In the genomic region with DNA sequence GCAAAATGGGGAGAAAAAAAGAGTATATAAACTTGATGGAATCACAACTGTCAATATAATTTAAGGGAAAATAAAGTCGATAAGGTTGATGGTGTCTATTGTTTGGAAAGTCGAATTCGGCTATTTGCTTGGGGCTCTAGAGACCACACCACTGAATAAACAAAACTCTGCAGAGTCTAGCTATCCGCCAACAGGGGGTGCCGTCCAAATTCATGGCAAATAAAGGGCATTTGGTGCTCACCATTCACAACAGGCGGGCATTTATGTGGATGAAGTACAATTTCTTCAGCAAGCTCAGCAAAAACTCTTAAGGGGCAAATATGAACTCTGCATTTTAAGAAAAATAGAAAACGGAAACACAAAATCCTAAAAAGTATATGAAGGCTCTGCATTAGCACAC, we compare ENCODE assay signal across 16 cellular contexts. TPM values are rescaled to one million over a fixed set of nuclear protein-coding genes. Genes with fewer than 3 reads are reported as not detected.
DNase-seq lines count a peak whose midpoint lies in the region; ATAC-seq, FAIRE-seq and TF ChIP-seq lines count a peak whose summit lies in the region.
"Had no signal": no experiment of that assay in that cellular context is flagged by ENCODE, and none has a peak within 500 bp of the region (broad histone marks: within the 10 kb centered on the region; RNA-seq: fewer than 3 reads in every experiment).

No MANE protein-coding gene starts in this region.

- DNase-seq in AG09319 (ENCODE audit: extremely low read depth, low read depth): no peak
- DNase-seq in H4 (ENCODE audit: low spot score): peak; percentile 21
- DNase-seq in RWPE2 (ENCODE audit: low spot score): no peak
- DNase-seq in glutamatergic neuron: no peak
- no peak for DNase-seq in tibial nerve (ENCODE audit: low spot score in 2 of 2)
- DNase-seq in substantia nigra (lab: John Stamatoyannopoulos, UW): no peak
- no peak for DNase-seq in GM12891 (ENCODE audit: insufficient read length, low spot score)
- DNase-seq in activated naive CD4-positive, alpha-beta T cell treated with anti-CD3 and anti-CD28 coated beads, Interleukin-2, amount 10 ng/mL, durations not matched to agents 7 days and 5 days: no peak
- DNase-seq: activated CD8-positive, alpha-beta memory T cell treated with anti-CD3 and anti-CD28 coated beads, Interleukin-2, amount 50 U/mL, for 4 hours; activated naive CD8-positive, alpha-beta T cell treated with anti-CD3 and anti-CD28 coated beads, Interleukin-2, amount 50 U/mL, for 24 hours; C1 segment of cervical spinal cord; head of caudate nucleus; mammary epithelial cell; NCI-H2029 treated with DMSO at 0.1 percent for 48 hours; RPMI8226; stimulated activated naive CD4-positive, alpha-beta T cell had no signal

- CTCF ChIA-PET in activated naive CD4-positive, alpha-beta T cell treated with anti-CD3 and anti-CD28 coated beads, Interleukin-2, amount 10 ng/mL, durations not matched to agents 7 days and 5 days (lab: Charles Lee): no interaction called here

- H3K27me3 ChIP-seq in RWPE2 (ENCODE audit: insufficient read depth, poor library complexity, severe bottlenecking): no peaks in the 10 kb centered on the region
- no peaks in the 10 kb centered on the region for H3K27me3 ChIP-seq in tibial nerve

- H3K9me3 Mint-ChIP-seq in glutamatergic neuron (ENCODE audit: unreplicated experiment): no peaks in the 10 kb centered on the region
- H3K9me3 Mint-ChIP-seq in activated naive CD4-positive, alpha-beta T cell treated with anti-CD3 and anti-CD28 coated beads, Interleukin-2, amount 10 ng/mL, durations not matched to agents 7 days and 5 days: no peaks in the 10 kb centered on the region
- H3K9me3 Mint-ChIP-seq: activated naive CD8-positive, alpha-beta T cell treated with anti-CD3 and anti-CD28 coated beads, Interleukin-2, amount 50 U/mL, for 24 hours had no signal

- TF ChIP-seq POLR2A in tibial nerve (IDR thresholded peaks at IDR 0.05): no peak
- no peak for TF ChIP-seq POLR2A in GM12891 (IDR thresholded peaks at IDR 0.05; ENCODE audit: low read depth, low read length)

- TF ChIP-seq EP300 in tibial nerve (IDR thresholded peaks at IDR 0.05): no peak

- H3K9me3 ChIP-seq in RWPE2 (ENCODE audit: severe bottlenecking): no peaks in the 10 kb centered on the region
- H3K9me3 ChIP-seq in tibial nerve: no peaks in the 10 kb centered on the region

- H3K4me3 Mint-ChIP-seq in glutamatergic neuron (ENCODE audit: unreplicated experiment): no peak overlapping the region
- H3K4me3 Mint-ChIP-seq in activated naive CD4-positive, alpha-beta T cell treated with anti-CD3 and anti-CD28 coated beads, Interleukin-2, amount 10 ng/mL, durations not matched to agents 7 days and 5 days: no peak overlapping the region
- H3K4me3 Mint-ChIP-seq: activated naive CD8-positive, alpha-beta T cell treated with anti-CD3 and anti-CD28 coated beads, Interleukin-2, amount 50 U/mL, for 24 hours had no signal

- no peaks in the 10 kb centered on the region for H3K36me3 Mint-ChIP-seq in glutamatergic neuron (ENCODE audit: unreplicated experiment)
- H3K36me3 Mint-ChIP-seq in activated naive CD4-positive, alpha-beta T cell treated with anti-CD3 and anti-CD28 coated beads, Interleukin-2, amount 10 ng/mL, durations not matched to agents 7 days and 5 days: no peaks in the 10 kb centered on the region

- H3K27me3 Mint-ChIP-seq in glutamatergic neuron (ENCODE audit: unreplicated experiment): no peaks in the 10 kb centered on the region
- no peaks in the 10 kb centered on the region for H3K27me3 Mint-ChIP-seq in activated naive CD4-positive, alpha-beta T cell treated with anti-CD3 and anti-CD28 coated beads, Interleukin-2, amount 10 ng/mL, durations not matched to agents 7 days and 5 days
- H3K27me3 Mint-ChIP-seq: activated naive CD8-positive, alpha-beta T cell treated with anti-CD3 and anti-CD28 coated beads, Interleukin-2, amount 50 U/mL, for 24 hours had no signal

- FAIRE-seq in GM12891 (lab: Jason Lieb, UNC): no peak

- H3K36me3 ChIP-seq in RWPE2 (ENCODE audit: low read depth): no peaks in the 10 kb centered on the region
- H3K36me3 ChIP-seq in tibial nerve: no peaks in the 10 kb centered on the region

- no peaks in the 10 kb centered on the region for H3K4me1 Mint-ChIP-seq in glutamatergic neuron (ENCODE audit: low read depth, unreplicated experiment)
- no peaks in the 10 kb centered on the region for H3K4me1 Mint-ChIP-seq in activated naive CD4-positive, alpha-beta T cell treated with anti-CD3 and anti-CD28 coated beads, Interleukin-2, amount 10 ng/mL, durations not matched to agents 7 days and 5 days
- H3K4me1 Mint-ChIP-seq: activated naive CD8-positive, alpha-beta T cell treated with anti-CD3 and anti-CD28 coated beads, Interleukin-2, amount 50 U/mL, for 24 hours had no signal

- H3K27ac Mint-ChIP-seq in glutamatergic neuron (ENCODE audit: unreplicated experiment): no peak overlapping the region
- no peak overlapping the region for H3K27ac Mint-ChIP-seq in activated naive CD4-positive, alpha-beta T cell treated with anti-CD3 and anti-CD28 coated beads, Interleukin-2, amount 10 ng/mL, durations not matched to agents 7 days and 5 days
- H3K27ac Mint-ChIP-seq: activated naive CD8-positive, alpha-beta T cell treated with anti-CD3 and anti-CD28 coated beads, Interleukin-2, amount 50 U/mL, for 24 hours had no signal

- H3K27ac ChIP-seq in RWPE2 (ENCODE audit: poor library complexity, severe bottlenecking) (no peak overlapping the region), tibial nerve (no peak overlapping the region), substantia nigra (ENCODE audit: low read depth, low read length, poor library complexity, severe bottlenecking) (no peak overlapping the region)

- peaks cover 19% of the 10 kb centered on the region for H3K4me1 ChIP-seq in RWPE2 (ENCODE audit: insufficient read depth, poor library complexity, severe bottlenecking)
- H3K4me1 ChIP-seq in tibial nerve: peaks cover 0 to 12% (median 2%) of the 10 kb centered on the region in 4 donors

- TF ChIP-seq CTCF in AG09319 (IDR thresholded peaks at IDR 0.05; ENCODE audit: low read depth, low read length) (peak; percentile 11), RWPE2 (IDR thresholded peaks at IDR 0.05; ENCODE audit: poor library complexity, severe bottlenecking) (peak; percentile 26), glutamatergic neuron (IDR thresholded peaks at IDR 0.05; ENCODE audit: partially characterized antibody, unreplicated experiment) (peak; percentile 27), tibial nerve (IDR thresholded peaks at IDR 0.05) (no peak)

- no peak for ATAC-seq in RWPE2 (ENCODE audit: low read depth)
- ATAC-seq: activated naive CD8-positive, alpha-beta T cell treated with anti-CD3 and anti-CD28 coated beads, Interleukin-2, amount 50 U/mL, for 24 hours had no signal

- H3K4me3 ChIP-seq in RWPE2 (ENCODE audit: severe bottlenecking) (no peak overlapping the region), tibial nerve (no peak overlapping the region)

- WGBS in tibial nerve, 2 donors: 88 to 93% methylated on average over 7 of the region's 7 CpGs

TF ChIP-seq in GM12891, 5 proteins besides CTCF, POLR2A, EP300 and RAD21:
- no peak for TF ChIP-seq POLR2AphosphoS5 (IDR thresholded peaks at IDR 0.05; ENCODE audit: low read depth, low read length)
- no peak for TF ChIP-seq POU2F2 (IDR thresholded peaks at IDR 0.05; ENCODE audit: low read depth, low read length)
- TF ChIP-seq PAX5 (IDR thresholded peaks at IDR 0.05; ENCODE audit: insufficient read depth, low read length, severe bottlenecking): no peak
- TF ChIP-seq TAF1 (IDR thresholded peaks at IDR 0.05; ENCODE audit: low read depth, low read length): no peak
- TF ChIP-seq SPI1 (IDR thresholded peaks at IDR 0.05; ENCODE audit: low read depth, low read length): no peak

RNA-seq across cellular contexts. Expression of a gene that starts 23.3 kb away (rescaled TPM):
- 1.2 and 5.2 TPM in 2 replicates for total RNA-seq in H4 (2014; rRNA removed; shearing (Covaris generic))
- 1.7 TPM for total RNA-seq in glutamatergic neuron (ENCODE audit: unreplicated experiment)
- total RNA-seq in tibial nerve: 100 to 1,000 TPM; 122 to 261 (median 180) TPM
- 2.0 TPM for polyA plus RNA-seq in GM12891 (2012; ENCODE audit: low read depth, missing spikeins)

Comparison
In these comparisons a context has a peak if more than half of its experiments do, and no peak if none do; other contexts are left out.
1. CTCF ChIP-seq: peak in AG09319 (single experiment), RWPE2 (single experiment) and glutamatergic neuron (single experiment); none in tibial nerve (0 of 5).
2. RNA of a gene that starts 23.3 kb away (total RNA-seq): 122 to 261 TPM in tibial nerve; 1.7 TPM in glutamatergic neuron (single experiment) and 1.2 to 5.2 TPM in H4; every median in the first group is over 10 times any median in the second.